8 cellular contexts compared by ENCODE assay signal in the genomic region with DNA sequence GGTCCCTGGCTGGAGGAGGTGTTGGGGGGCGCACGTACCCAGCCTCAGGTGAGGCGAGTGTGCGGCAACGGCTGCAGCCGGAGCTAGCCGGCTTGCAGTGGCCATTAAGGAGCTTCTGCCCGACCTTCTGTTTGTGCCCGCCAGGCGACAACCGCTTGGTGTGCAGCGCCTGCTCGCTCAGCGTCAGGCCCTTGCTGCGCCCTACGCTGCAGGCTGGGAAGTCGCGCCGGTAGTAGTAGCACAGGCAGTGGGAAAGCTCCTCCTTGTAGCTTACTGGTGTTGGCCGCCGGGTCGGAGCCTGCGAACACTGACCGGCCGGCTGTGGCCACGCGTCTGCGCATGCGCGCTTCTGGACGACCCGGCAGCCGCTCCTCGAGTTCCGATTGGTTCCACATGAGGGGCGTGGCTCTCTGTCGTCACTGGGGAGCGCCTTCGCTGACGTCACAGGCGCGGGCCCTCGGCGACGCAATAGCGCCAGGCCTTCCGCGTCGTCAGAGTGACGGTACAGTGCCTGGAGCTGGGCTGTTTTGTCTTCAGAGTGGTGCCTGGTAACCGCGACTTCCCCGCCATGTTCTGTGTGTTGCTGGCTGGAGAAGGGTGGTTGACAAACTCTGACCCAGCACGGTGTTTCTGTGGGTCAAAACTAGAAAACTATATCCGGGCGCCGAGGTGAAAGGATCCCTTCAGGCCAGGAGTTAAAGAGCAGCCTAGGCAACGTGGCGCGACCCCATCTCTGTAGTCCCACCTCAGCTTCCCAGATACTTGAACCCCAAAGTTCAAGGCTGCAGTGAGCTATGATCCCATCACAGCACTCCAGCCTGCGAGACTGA.
DNase-seq lines count a peak whose midpoint lies in the region; ATAC-seq and TF ChIP-seq lines count a peak whose summit lies in the region.

No MANE protein-coding gene starts in this region.

- TF ChIP-seq CTCF in choroid plexus epithelial cell (conservative IDR thresholded peaks at IDR 0.05; ENCODE audit: low read depth, low read length) = peak; percentile 32

- DNase-seq in Ammon's horn (ENCODE audit: low spot score) (peak; percentile 98), NCI-H460 (ENCODE audit: extremely low read depth, low read depth) (peak; percentile 98), choroid plexus epithelial cell (ENCODE audit: low read depth) (peak; percentile 99), kidney tubule cell (ENCODE audit: low spot score) (peak; percentile 98)
- peak; percentile 97 to 98 for DNase-seq in activated CD4-positive, alpha-beta T cell treated with anti-CD3 and anti-CD28 coated beads for 24 hours (ENCODE audit: low read depth in 2 of 2)
- DNase-seq in stimulated activated CD4-positive, alpha-beta T cell treated with anti-CD3 and anti-CD28 coated beads, Interleukin-1b, Interleukin-23, amount 100 ng/mL, for 24 hours (ENCODE audit: low read depth in 4 of 4, low spot score in 1 of 4) = peak; percentile 97 to 99 (median 98)

- ATAC-seq in GM19043 (IDR thresholded peaks at IDR 0.05; ENCODE audit: low read depth, unreplicated experiment) = peak; percentile 94
- ATAC-seq in HG03378 (IDR thresholded peaks at IDR 0.05; ENCODE audit: unreplicated experiment) = peak; percentile 91

- H3K4me3 ChIP-seq in choroid plexus epithelial cell (ENCODE audit: low read depth, low read length) = peak overlapping the region; percentile 95

Comparison
In these comparisons a context has a peak if more than half of its experiments do, and no peak if none do; other contexts are left out.
1. Peak in every context shown above with its lines: DNase-seq, ATAC-seq and H3K4me3 ChIP-seq.